Comparison of ENCODE assay signal across 6 cellular contexts in genomic region chr19:8375766-8376165, GRCh38. TPM values are rescaled to one million over a fixed set of nuclear protein-coding genes. Genes with fewer than 3 reads are reported as not detected.
"Had no signal": no experiment of that assay in that cellular context is flagged by ENCODE, and none has a peak within 500 bp of the region (broad histone marks: within the 10 kb centered on the region; RNA-seq: fewer than 3 reads in every experiment).

No MANE protein-coding gene starts in this region.

RNA-seq across cellular contexts. Expression of gene ANGPTL4, which starts 11.8 kb away (rescaled TPM):
- total RNA-seq: naive thymus-derived CD8-positive, alpha-beta T cell; natural killer cell; neural crest cell had no signal
- polyA plus RNA-seq: naive thymus-derived CD4-positive, alpha-beta T cell; neural cell had no signal

RNA-seq across cellular contexts. Expression of gene KANK3, which starts 32.7 kb away (rescaled TPM):
- total RNA-seq: osteoblast had no signal
